ENCODE assay signal across 15 cellular contexts in genomic region chr7:14375998-14376397, GRCh38.
DNase-seq lines count a peak whose midpoint lies in the region; ATAC-seq and TF ChIP-seq lines count a peak whose summit lies in the region.
"Had no signal": no experiment of that assay in that cellular context is flagged by ENCODE, and none has a peak within 500 bp of the region (broad histone marks: within the 10 kb centered on the region; RNA-seq: fewer than 3 reads in every experiment).

No MANE protein-coding gene starts in this region.

- H3K27me3 Mint-ChIP-seq in effector memory CD8-positive, alpha-beta T cell: peaks cover 0 to 8% of the 10 kb centered on the region in 2 donors

- ATAC-seq in effector memory CD8-positive, alpha-beta T cell (replicated peaks): peak; percentile 7
- ATAC-seq: A549, GM12878 had no signal

- no peak for TF ChIP-seq CTCF in MM.1S (IDR thresholded peaks at IDR 0.05; ENCODE audit: low read length)
- TF ChIP-seq CTCF in vagina (IDR thresholded peaks at IDR 0.05): no peak
- no peak for TF ChIP-seq CTCF in tibial artery (IDR thresholded peaks at IDR 0.05)

- TF ChIP-seq POLR2A in vagina (IDR thresholded peaks at IDR 0.05): no peak

- H3K36me3 Mint-ChIP-seq in effector memory CD8-positive, alpha-beta T cell (ENCODE audit: insufficient read depth): no peaks in the 10 kb centered on the region
- H3K36me3 Mint-ChIP-seq: CD8-positive, alpha-beta memory T cell had no signal

- peaks cover 28% of the 10 kb centered on the region for H3K4me1 ChIP-seq in MM.1S (ENCODE audit: low read length)
- H3K4me1 ChIP-seq in vagina: no peaks in the 10 kb centered on the region
- H3K4me1 ChIP-seq in tibial artery: peaks cover 0 to 9% (median 2%) of the 10 kb centered on the region in 4 donors
- H3K4me1 ChIP-seq: A549, BE2C had no signal

- no peaks in the 10 kb centered on the region for H4K20me1 ChIP-seq in MM.1S (ENCODE audit: insufficient read depth, low read length)

- H3K9me3 Mint-ChIP-seq in effector memory CD8-positive, alpha-beta T cell: no peaks in the 10 kb centered on the region
- H3K9me3 Mint-ChIP-seq: HFFc6 had no signal

- no peak for DNase-seq in MM.1S
- peak; percentile 10 for DNase-seq in RPMI8226
- no peak for DNase-seq in effector memory CD8-positive, alpha-beta T cell
- no peak for DNase-seq in GM03348 (ENCODE audit: low spot score)
- no peak for DNase-seq in vagina (ENCODE audit: extremely low spot score in 2 of 2)
- DNase-seq in tibial artery: no peak
- no peak for DNase-seq in activated T-cell treated with anti-CD3 and anti-CD28 coated beads for 4 hours
- DNase-seq: BE2C; CD8-positive, alpha-beta memory T cell; DMS53; HCEC 1CT; HFFc6 had no signal

- peaks cover 0 to 11% of the 10 kb centered on the region in 2 donors for H3K4me1 Mint-ChIP-seq in effector memory CD8-positive, alpha-beta T cell (ENCODE audit: low read depth in 2 of 2)

- no peak overlapping the region for H3K9ac ChIP-seq in MM.1S (ENCODE audit: low read length)

- intact Hi-C loops in vagina (cut with DNase I) (no loop called here), tibial artery (cut with DNase I; ENCODE audit: low total_unique reads) (no loop called here)

- H3K27ac Mint-ChIP-seq in effector memory CD8-positive, alpha-beta T cell: no peak overlapping the region
- H3K27ac Mint-ChIP-seq: HFFc6 had no signal

- peaks cover 18% of the 10 kb centered on the region for H3F3A ChIP-seq in MM.1S (ENCODE audit: insufficient read depth, low read length)

- H3K4me3 ChIP-seq in MM.1S (ENCODE audit: low read length) (peak overlapping the region; percentile 25), vagina (no peak overlapping the region), tibial artery (no peak overlapping the region)
- H3K4me3 ChIP-seq: A549, GM12878 had no signal

- H2AFZ ChIP-seq in MM.1S (ENCODE audit: low read length): no peak overlapping the region

- peak overlapping the region; percentile 63; the same call in 1 of the 2 replicates for H3K4me2 ChIP-seq in MM.1S (ENCODE audit: low read depth, low read length)
- H3K4me2 ChIP-seq: A549 had no signal

- H3K9me2 ChIP-seq in MM.1S (replicated peaks; ENCODE audit: insufficient read depth, low read length): no peaks in the 10 kb centered on the region

- H3K27me3 ChIP-seq in MM.1S (replicated peaks; ENCODE audit: insufficient read depth, low read length) (no peaks in the 10 kb centered on the region), vagina (no peaks in the 10 kb centered on the region), tibial artery (no peaks in the 10 kb centered on the region)
- H3K27me3 ChIP-seq: BE2C had no signal

- peak overlapping the region; percentile 11; the same call in 1 of the 2 replicates for H3K27ac ChIP-seq in MM.1S (ENCODE audit: low read length)
- H3K27ac ChIP-seq in vagina: no peak overlapping the region
- no peak overlapping the region for H3K27ac ChIP-seq in tibial artery
- H3K27ac ChIP-seq: A549, HL-60 had no signal

- no peaks in the 10 kb centered on the region for H3K79me2 ChIP-seq in MM.1S (ENCODE audit: low read length)

- H3K9me3 ChIP-seq in MM.1S (replicated peaks; ENCODE audit: insufficient read depth, low read length) (no peaks in the 10 kb centered on the region), vagina (no peaks in the 10 kb centered on the region), tibial artery (no peaks in the 10 kb centered on the region)
- H3K9me3 ChIP-seq: A549, BE2C had no signal

- H3K4me3 Mint-ChIP-seq in effector memory CD8-positive, alpha-beta T cell: no peak overlapping the region
- H3K4me3 Mint-ChIP-seq: HFFc6 had no signal

- H3K36me3 ChIP-seq in MM.1S (replicated peaks; ENCODE audit: insufficient read depth, low read length) (no peaks in the 10 kb centered on the region), vagina (no peaks in the 10 kb centered on the region), tibial artery (no peaks in the 10 kb centered on the region)
- H3K36me3 ChIP-seq: BE2C had no signal
